In the genomic region with DNA sequence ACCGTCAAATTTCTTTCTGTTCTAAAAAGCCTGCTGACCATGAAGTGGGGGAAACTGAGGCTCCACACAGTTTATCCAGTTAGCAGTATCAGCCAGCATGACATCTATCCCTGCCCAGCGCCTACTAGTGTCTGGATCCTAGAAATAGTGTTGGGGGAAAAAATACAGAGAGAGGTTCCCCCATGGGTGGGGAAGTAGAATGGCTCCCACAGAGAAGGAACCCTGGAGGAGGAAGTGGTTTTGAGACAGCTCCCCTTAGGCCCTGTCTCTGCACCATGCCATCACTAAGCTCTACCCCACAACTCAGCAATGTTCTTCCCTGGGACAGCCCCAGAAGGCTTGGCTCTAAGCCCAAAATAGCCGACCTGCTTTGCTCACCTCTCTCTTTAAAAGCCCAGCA, we compare ENCODE assay signal across 1 cellular context.
TF ChIP-seq lines count a peak whose summit lies in the region.

No MANE protein-coding gene starts in this region.

TF ChIP-seq in GM23338, 12 proteins besides CTCF, POLR2A, EP300 and RAD21 (continued from another document):
- TF ChIP-seq, protein P1, sequence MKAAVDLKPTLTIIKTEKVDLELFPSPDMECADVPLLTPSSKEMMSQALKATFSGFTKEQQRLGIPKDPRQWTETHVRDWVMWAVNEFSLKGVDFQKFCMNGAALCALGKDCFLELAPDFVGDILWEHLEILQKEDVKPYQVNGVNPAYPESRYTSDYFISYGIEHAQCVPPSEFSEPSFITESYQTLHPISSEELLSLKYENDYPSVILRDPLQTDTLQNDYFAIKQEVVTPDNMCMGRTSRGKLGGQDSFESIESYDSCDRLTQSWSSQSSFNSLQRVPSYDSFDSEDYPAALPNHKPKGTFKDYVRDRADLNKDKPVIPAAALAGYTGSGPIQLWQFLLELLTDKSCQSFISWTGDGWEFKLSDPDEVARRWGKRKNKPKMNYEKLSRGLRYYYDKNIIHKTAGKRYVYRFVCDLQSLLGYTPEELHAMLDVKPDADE (IDR thresholded peaks at IDR 0.05): no peak
- TF ChIP-seq POLR2AphosphoS5 (IDR thresholded peaks at IDR 0.05; ENCODE audit: low read depth): no peak
- TF ChIP-seq JUNB (IDR thresholded peaks at IDR 0.05; ENCODE audit: unreplicated experiment): no peak
